In the genomic region with DNA sequence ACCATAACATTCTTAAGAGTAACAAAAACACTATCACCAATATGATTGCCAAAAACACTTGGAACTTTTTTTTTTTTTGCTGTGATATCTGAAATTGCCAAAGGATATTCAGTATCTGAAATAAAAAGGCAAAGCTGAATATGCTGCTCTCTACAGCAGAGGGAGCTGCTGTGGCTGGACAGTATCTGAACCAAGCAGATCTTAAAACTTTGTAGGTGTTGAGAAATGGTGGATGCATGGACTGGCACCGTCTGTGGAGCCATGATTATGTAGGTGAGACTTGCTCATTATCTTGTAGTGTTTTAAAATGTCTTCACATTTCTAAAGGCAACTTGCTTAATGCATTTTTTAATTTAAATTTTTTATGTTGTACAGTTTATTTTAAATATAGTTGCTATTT, we compare ENCODE assay signal across 15 cellular contexts. TPM values are rescaled to one million over a fixed set of nuclear protein-coding genes. Genes with fewer than 3 reads are reported as not detected.
DNase-seq lines count a peak whose midpoint lies in the region; ATAC-seq, FAIRE-seq and TF ChIP-seq lines count a peak whose summit lies in the region.
"Had no signal": no experiment of that assay in that cellular context is flagged by ENCODE, and none has a peak within 500 bp of the region (broad histone marks: within the 10 kb centered on the region; RNA-seq: fewer than 3 reads in every experiment).

No MANE protein-coding gene starts in this region.

- intact Hi-C loops in HepG2 (cut with micrococcal nuclease; ENCODE audit: unreplicated experiment) (no loop called here), right lobe of liver (cut with DNase I) (no loop called here), endothelial cell of umbilical vein (cut with micrococcal nuclease) (no loop called here)

- ATAC-seq in HepG2 = peak; percentile 69
- no peak for ATAC-seq in right lobe of liver
- ATAC-seq: heart left ventricle had no signal

- no peak overlapping the region for H3K27ac Mint-ChIP-seq in type B pancreatic cell
- H3K27ac Mint-ChIP-seq: nephron progenitor cell had no signal

- H3K4me3 ChIP-seq in HepG2 (replicated peaks in 1 of 3; ENCODE audit: insufficient read depth in 1 of 3, low read depth in 2 of 3, low read length in 3 of 3) = no peak overlapping the region
- no peak overlapping the region for H3K4me3 ChIP-seq in right lobe of liver
- H3K4me3 ChIP-seq in endothelial cell of umbilical vein (replicated peaks in 1 of 3; ENCODE audit: insufficient read depth in 1 of 3, low read depth in 1 of 3, low read length in 3 of 3) = no peak overlapping the region
- no peak overlapping the region for H3K4me3 ChIP-seq in tibial nerve
- H3K4me3 ChIP-seq: heart left ventricle, thoracic aorta had no signal

- H2AFZ ChIP-seq in HepG2 (ENCODE audit: low read length) (no peak overlapping the region), endothelial cell of umbilical vein (ENCODE audit: low read depth, low read length) (no peak overlapping the region)

- TF ChIP-seq POLR2A in HepG2 (IDR thresholded peaks at IDR 0.05; ENCODE audit: insufficient read depth in 1 of 2, low read depth in 2 of 2, low read length in 2 of 2) (no peak), right lobe of liver (IDR thresholded peaks at IDR 0.05) (no peak), endothelial cell of umbilical vein (IDR thresholded peaks at IDR 0.05; ENCODE audit: low read depth, low read length) (no peak), tibial nerve (IDR thresholded peaks at IDR 0.05) (no peak)

- no peaks in the 10 kb centered on the region for H3K9me3 Mint-ChIP-seq in type B pancreatic cell
- H3K9me3 Mint-ChIP-seq: nephron progenitor cell had no signal

- no peaks in the 10 kb centered on the region for H3K79me2 ChIP-seq in HepG2 (ENCODE audit: insufficient read depth, low read length)
- H3K79me2 ChIP-seq in endothelial cell of umbilical vein (ENCODE audit: control insufficient read depth, insufficient read depth, low read length) = no peaks in the 10 kb centered on the region

- no peaks in the 10 kb centered on the region for H3K9me1 ChIP-seq in endothelial cell of umbilical vein (replicated peaks; ENCODE audit: control insufficient read depth, extremely low read depth, insufficient read depth, low read length)

- H3K4me2 ChIP-seq in HepG2 (ENCODE audit: low read depth, low read length) = no peak overlapping the region
- H3K4me2 ChIP-seq in endothelial cell of umbilical vein (ENCODE audit: insufficient read depth, low read length) = no peak overlapping the region

- no peak for TF ChIP-seq RAD21 in HepG2 (CRISPR knock-in tag; IDR thresholded peaks at IDR 0.05)

- TF ChIP-seq EP300 in HepG2 (IDR thresholded peaks at IDR 0.05; ENCODE audit: low read depth in 2 of 2, low read length in 2 of 2) (no peak), HepG2 (CRISPR knock-in tag; IDR thresholded peaks at IDR 0.05; ENCODE audit: borderline replicate concordance) (no peak), tibial nerve (IDR thresholded peaks at IDR 0.05) (no peak)

- TF ChIP-seq CTCF in HepG2 (CRISPR knock-in tag; IDR thresholded peaks at IDR 0.05) (peak; percentile 33), right lobe of liver (IDR thresholded peaks at IDR 0.05) (peak in 1 of 4 donors; percentile 8), endothelial cell of umbilical vein (IDR thresholded peaks at IDR 0.05; ENCODE audit: extremely low read depth in 1 of 2, insufficient read depth in 1 of 2, low read depth in 1 of 2, low read length in 2 of 2) (no peak), type B pancreatic cell (conservative IDR thresholded peaks at IDR 0.05) (peak; percentile 55), tibial nerve (IDR thresholded peaks at IDR 0.05) (no peak)

- dilution Hi-C loops in endothelial cell of umbilical vein (cut with MboI; ENCODE audit: extremely low pct_ligation_motif_present, low sequenced_read_pairs) = no loop called here

- no peaks in the 10 kb centered on the region for H3K27me3 ChIP-seq in HepG2 (ENCODE audit: control insufficient read depth in 1 of 2, insufficient read depth in 2 of 2, low read length in 2 of 2)
- no peaks in the 10 kb centered on the region for H3K27me3 ChIP-seq in right lobe of liver
- no peaks in the 10 kb centered on the region for H3K27me3 ChIP-seq in endothelial cell of umbilical vein (ENCODE audit: control insufficient read depth in 2 of 2, insufficient read depth in 2 of 2, low read length in 2 of 2)
- H3K27me3 ChIP-seq in tibial nerve = no peaks in the 10 kb centered on the region
- H3K27me3 ChIP-seq: heart left ventricle had no signal

- H4K20me1 ChIP-seq in HepG2 (ENCODE audit: insufficient read depth, low read length) = no peaks in the 10 kb centered on the region
- H4K20me1 ChIP-seq in endothelial cell of umbilical vein (replicated peaks; ENCODE audit: control insufficient read depth, extremely low read depth, insufficient read depth, low read length) = no peaks in the 10 kb centered on the region

- no peaks in the 10 kb centered on the region for H3K27me3 Mint-ChIP-seq in type B pancreatic cell

- CTCF ChIA-PET in HepG2 (lab: Yijun Ruan, JAX; ENCODE audit: low intra/inter-chr PET ratio, low total read pairs) = no interaction called here
- CTCF ChIA-PET in endothelial cell of umbilical vein (lab: Charles Lee) = interaction anchor here (1.1 to 1.2 kb wide), 3 partner anchors 9 to 20 kb away, joined by 3 to 7 read pairs (median 3); a partner anchor contains a TSS

- H3K36me3 ChIP-seq in HepG2 (replicated peaks in 1 of 2; ENCODE audit: control insufficient read depth in 1 of 2, insufficient read depth in 2 of 2, low read length in 2 of 2) = peaks cover 7 to 25% of the 10 kb centered on the region in 2 experiments
- H3K36me3 ChIP-seq in right lobe of liver = peaks cover 0 to 63% (median 6%) of the 10 kb centered on the region in 4 donors
- peaks cover 9% of the 10 kb centered on the region in 2 experiments for H3K36me3 ChIP-seq in endothelial cell of umbilical vein (ENCODE audit: control insufficient read depth in 2 of 2, extremely low read depth in 1 of 2, insufficient read depth in 2 of 2, low read length in 2 of 2)
- H3K36me3 ChIP-seq in tibial nerve = peaks cover 0 to 95% (median 12%) of the 10 kb centered on the region in 3 donors

- H3K9ac ChIP-seq in HepG2 (ENCODE audit: insufficient read depth, low read depth, low read length) (no peak overlapping the region), endothelial cell of umbilical vein (replicated peaks; ENCODE audit: extremely low read depth, insufficient read depth, low read length) (no peak overlapping the region)

- no TSS peak for BruUV-seq in HepG2 (replicated peaks; lab: Mats Ljungman, UMichigan)
- BruUV-seq in endothelial cell of umbilical vein (replicated peaks; lab: Mats Ljungman, UMichigan) = no TSS peak

- in situ Hi-C loops in HepG2 (cut with HindIII; ENCODE audit: extremely low pct_ligation_motif_present, low pct_unique_long_range_greater_than_20kb) = no loop called here

- FAIRE-seq in HepG2 (lab: Jason Lieb, UNC) (no peak), endothelial cell of umbilical vein (lab: Jason Lieb, UNC) (no peak)
- FAIRE-seq: H54 had no signal

- H3K27ac ChIP-seq in HepG2 (ENCODE audit: extremely low read length, insufficient read depth, low read length) (no peak overlapping the region), right lobe of liver (no peak overlapping the region), endothelial cell of umbilical vein (ENCODE audit: insufficient read depth, low read depth, low read length) (no peak overlapping the region), tibial nerve (no peak overlapping the region)
- H3K27ac ChIP-seq: heart left ventricle, thoracic aorta had no signal

- no peak overlapping the region for H3K4me3 Mint-ChIP-seq in type B pancreatic cell
- H3K4me3 Mint-ChIP-seq: nephron progenitor cell had no signal

- POLR2A ChIA-PET in HepG2 (lab: Yijun Ruan, JAX) = interaction anchor here (2.2 kb wide), 1 partner anchor 9 kb away, joined by 13 read pairs; a partner anchor contains a TSS
- POLR2A ChIA-PET in endothelial cell of umbilical vein (lab: Charles Lee) = no interaction called here

- peaks cover 4% of the 10 kb centered on the region for H3K36me3 Mint-ChIP-seq in type B pancreatic cell

- no peaks in the 10 kb centered on the region for H3K4me1 ChIP-seq in HepG2 (ENCODE audit: insufficient read depth, low read length)
- H3K4me1 ChIP-seq in right lobe of liver = no peaks in the 10 kb centered on the region
- no peaks in the 10 kb centered on the region for H3K4me1 ChIP-seq in endothelial cell of umbilical vein (ENCODE audit: control insufficient read depth, extremely low read depth, insufficient read depth, low read length)
- H3K4me1 ChIP-seq in tibial nerve = no peaks in the 10 kb centered on the region
- H3K4me1 ChIP-seq: heart left ventricle had no signal

- no peaks in the 10 kb centered on the region for H3K4me1 Mint-ChIP-seq in type B pancreatic cell (ENCODE audit: unreplicated experiment)
- H3K4me1 Mint-ChIP-seq: nephron progenitor cell had no signal

- WGBS in HepG2 (ENCODE audit: low lambda C conversion rate) = 96% methylated on average over 1 of the region's 1 CpG
- WGBS in right lobe of liver (ENCODE audit: insufficient coverage, low coverage, low lambda C conversion rate, missing lambda C conversion rate) = 94% methylated on average over 1 of the region's 1 CpG
- WGBS in tibial nerve, 2 donors = 71 to 77% methylated on average over 1 of the region's 1 CpG

- DNase-seq in HepG2 (ENCODE audit: low spot score) (peak; percentile 21), right lobe of liver (no peak), NCI-H69 (lab: John Stamatoyannopoulos, UW) (peak; percentile 5), endothelial cell of umbilical vein (ENCODE audit: low read depth, low spot score) (peak; percentile 6), type B pancreatic cell (ENCODE audit: extremely low spot score, unreplicated experiment) (no peak), NCI-H226 (no peak), tibial nerve (ENCODE audit: low spot score in 2 of 2) (no peak), GF-D8 (lab: John Stamatoyannopoulos, UW) (no peak)
- DNase-seq: central memory CD4-positive, alpha-beta T cell; heart left ventricle; nephron progenitor cell; stimulated activated CD4-positive, alpha-beta T cell treated with anti-CD3 and anti-CD28 coated beads, Interleukin-4, amount 100 ng/mL, for 24 hours; T-helper 1 cell had no signal

- no peaks in the 10 kb centered on the region for H3K9me3 ChIP-seq in HepG2 (ENCODE audit: low read length)
- H3K9me3 ChIP-seq in right lobe of liver = no peaks in the 10 kb centered on the region
- no peaks in the 10 kb centered on the region for H3K9me3 ChIP-seq in endothelial cell of umbilical vein (replicated peaks; ENCODE audit: control insufficient read depth, insufficient read depth, low read length)
- H3K9me3 ChIP-seq in tibial nerve = no peaks in the 10 kb centered on the region
- H3K9me3 ChIP-seq: heart left ventricle, thoracic aorta had no signal

RNA-seq across cellular contexts. Expression of a gene that starts 9.2 kb away (rescaled TPM):
- total RNA-seq in HepG2 (2016; rRNA removed; fragmentation: Illumina TruSeq; extraction: Trizol) (133 and 148 TPM in 2 replicates), right lobe of liver (10 to 100 TPM; 22.3 to 57.8 (median 24.0) TPM), endothelial cell of umbilical vein (60.0 and 67.8 TPM in 2 replicates), type B pancreatic cell (ENCODE audit: low replicate concordance) (63.5 and 69.8 TPM in 2 replicates), tibial nerve (10 to 100 TPM; 53.5 to 82.2 (median 70.3) TPM)
- total RNA-seq in HepG2 (2016; cell fraction: cytosol; rRNA removed; fragmentation: Illumina TruSeq; extraction: Trizol; ENCODE audit: low read depth) = 96.6 and 106 TPM in 2 replicates
- total RNA-seq in HepG2 (2016; cell fraction: insoluble cytoplasmic fraction; rRNA removed; fragmentation: Illumina TruSeq; extraction: Trizol) = 127 and 154 TPM in 2 replicates
- 182 and 183 TPM in 2 replicates for total RNA-seq in HepG2 (2016; cell fraction: membrane; rRNA removed; fragmentation: Illumina TruSeq; extraction: Trizol)
- 64.9 and 75.7 TPM in 2 replicates for total RNA-seq in HepG2 (2016; cell fraction: nucleus; rRNA removed; fragmentation: Illumina TruSeq; extraction: Trizol)
- polyA plus RNA-seq in HepG2 (2011; rRNA removed) (71.2 and 83.6 TPM in 2 replicates), endothelial cell of umbilical vein (43.3 and 53.9 TPM in 2 replicates)
- polyA plus RNA-seq in HepG2 (2011; cell fraction: cytosol; rRNA removed) = 60.4 and 62.6 TPM in 2 replicates
- polyA plus RNA-seq in HepG2 (2011; cell fraction: nucleus; rRNA removed) = 49.8 and 54.3 TPM in 2 replicates
- 74.1 and 77.1 TPM in 2 replicates for polyA plus RNA-seq in HepG2 (2012)
- 126 and 139 TPM in 2 replicates for polyA plus RNA-seq in HepG2 (2016; cell fraction: cytosol; fragmentation: Illumina TruSeq; extraction: Trizol; ENCODE audit: low read depth)
- polyA plus RNA-seq in HepG2 (2016; cell fraction: insoluble cytoplasmic fraction; fragmentation: Illumina TruSeq; extraction: Trizol; ENCODE audit: low read depth) = 158 and 162 TPM in 2 replicates
- 173 and 179 TPM in 2 replicates for polyA plus RNA-seq in HepG2 (2016; cell fraction: membrane; fragmentation: Illumina TruSeq; extraction: Trizol; ENCODE audit: low read depth)
- polyA plus RNA-seq in HepG2 (2016; cell fraction: nucleus; fragmentation: Illumina TruSeq; extraction: Trizol; ENCODE audit: insufficient read depth, low read depth) = 116 and 123 TPM in 2 replicates
- 32.9 and 64.5 TPM in 2 replicates for polyA minus RNA-seq in HepG2 (2011; rRNA and poly(A)+ RNA removed; ENCODE audit: low replicate concordance)
- 29.6 and 33.8 TPM in 2 replicates for polyA minus RNA-seq in HepG2 (2011; cell fraction: cytosol; rRNA and poly(A)+ RNA removed)
- polyA minus RNA-seq in HepG2 (2011; cell fraction: nucleus; rRNA and poly(A)+ RNA removed) = 43.5 and 49.0 TPM in 2 replicates
- polyA plus RNA-seq in endothelial cell of umbilical vein (2011; cell fraction: cytosol; rRNA removed) = 48.2 and 57.7 TPM in 2 replicates
- 36.1 and 47.6 TPM in 2 replicates for polyA plus RNA-seq in endothelial cell of umbilical vein (2011; cell fraction: nucleus; rRNA removed)
- 52.0 and 74.3 TPM in 2 replicates for polyA plus RNA-seq in endothelial cell of umbilical vein (2012)
- 29.0 and 34.2 TPM in 2 replicates for polyA minus RNA-seq in endothelial cell of umbilical vein
- 25.9 TPM for polyA minus RNA-seq in endothelial cell of umbilical vein (2011; cell fraction: cytosol; rRNA and poly(A)+ RNA removed)
- 16.8 and 20.9 TPM in 2 replicates for polyA minus RNA-seq in endothelial cell of umbilical vein (2011; cell fraction: nucleus; rRNA and poly(A)+ RNA removed)

RNA-seq across cellular contexts. Expression of a gene that starts 21.1 kb away (rescaled TPM):
- total RNA-seq in HepG2 (2016; rRNA removed; fragmentation: Illumina TruSeq; extraction: Trizol) (21.7 and 25.9 TPM in 2 replicates), right lobe of liver (1 to 10 TPM; 5.3 to 9.1 (median 5.9) TPM), endothelial cell of umbilical vein (15.3 and 17.7 TPM in 2 replicates), type B pancreatic cell (ENCODE audit: low replicate concordance) (18.2 and 20.8 TPM in 2 replicates), tibial nerve (10 to 100 TPM; 14.5 to 16.1 (median 15.6) TPM)
- 11.0 and 12.3 TPM in 2 replicates for total RNA-seq in HepG2 (2016; cell fraction: cytosol; rRNA removed; fragmentation: Illumina TruSeq; extraction: Trizol; ENCODE audit: low read depth)
- 23.7 and 24.0 TPM in 2 replicates for total RNA-seq in HepG2 (2016; cell fraction: insoluble cytoplasmic fraction; rRNA removed; fragmentation: Illumina TruSeq; extraction: Trizol)
- total RNA-seq in HepG2 (2016; cell fraction: membrane; rRNA removed; fragmentation: Illumina TruSeq; extraction: Trizol) = 19.4 and 20.4 TPM in 2 replicates
- 16.2 and 17.8 TPM in 2 replicates for total RNA-seq in HepG2 (2016; cell fraction: nucleus; rRNA removed; fragmentation: Illumina TruSeq; extraction: Trizol)
- polyA plus RNA-seq in HepG2 (2011; rRNA removed) (28.1 and 28.6 TPM in 2 replicates), endothelial cell of umbilical vein (17.5 and 24.8 TPM in 2 replicates)
- 15.5 and 17.2 TPM in 2 replicates for polyA plus RNA-seq in HepG2 (2011; cell fraction: cytosol; rRNA removed)
- polyA plus RNA-seq in HepG2 (2011; cell fraction: nucleus; rRNA removed) = 25.9 and 40.6 TPM in 2 replicates
- polyA plus RNA-seq in HepG2 (2012) = 16.9 and 20.2 TPM in 2 replicates
- 7.1 and 9.0 TPM in 2 replicates for polyA plus RNA-seq in HepG2 (2016; cell fraction: cytosol; fragmentation: Illumina TruSeq; extraction: Trizol; ENCODE audit: low read depth)
- polyA plus RNA-seq in HepG2 (2016; cell fraction: insoluble cytoplasmic fraction; fragmentation: Illumina TruSeq; extraction: Trizol; ENCODE audit: low read depth) = 35.2 and 37.1 TPM in 2 replicates
- polyA plus RNA-seq in HepG2 (2016; cell fraction: membrane; fragmentation: Illumina TruSeq; extraction: Trizol; ENCODE audit: low read depth) = 11.8 and 16.0 TPM in 2 replicates
- 33.3 and 36.4 TPM in 2 replicates for polyA plus RNA-seq in HepG2 (2016; cell fraction: nucleus; fragmentation: Illumina TruSeq; extraction: Trizol; ENCODE audit: insufficient read depth, low read depth)
- polyA minus RNA-seq in HepG2 (2011; rRNA and poly(A)+ RNA removed; ENCODE audit: low replicate concordance) = 19.7 and 25.0 TPM in 2 replicates
- 11.2 and 12.2 TPM in 2 replicates for polyA minus RNA-seq in HepG2 (2011; cell fraction: cytosol; rRNA and poly(A)+ RNA removed)
- 22.9 and 24.2 TPM in 2 replicates for polyA minus RNA-seq in HepG2 (2011; cell fraction: nucleus; rRNA and poly(A)+ RNA removed)
- 13.2 and 13.5 TPM in 2 replicates for polyA plus RNA-seq in endothelial cell of umbilical vein (2011; cell fraction: cytosol; rRNA removed)
- 26.4 and 31.8 TPM in 2 replicates for polyA plus RNA-seq in endothelial cell of umbilical vein (2011; cell fraction: nucleus; rRNA removed)
- polyA plus RNA-seq in endothelial cell of umbilical vein (2012) = 10.7 and 12.2 TPM in 2 replicates
- polyA minus RNA-seq in endothelial cell of umbilical vein = 16.6 and 23.1 TPM in 2 replicates
- 7.7 TPM for polyA minus RNA-seq in endothelial cell of umbilical vein (2011; cell fraction: cytosol; rRNA and poly(A)+ RNA removed)
- 15.0 and 15.5 TPM in 2 replicates for polyA minus RNA-seq in endothelial cell of umbilical vein (2011; cell fraction: nucleus; rRNA and poly(A)+ RNA removed)

RNA-seq across cellular contexts. Expression of a gene that starts 22.1 kb away (rescaled TPM):
- total RNA-seq in HepG2 (2016; rRNA removed; fragmentation: Illumina TruSeq; extraction: Trizol) = 528 and 656 TPM in 2 replicates
- total RNA-seq in HepG2 (2016; cell fraction: cytosol; rRNA removed; fragmentation: Illumina TruSeq; extraction: Trizol; ENCODE audit: low read depth) = 138 and 154 TPM in 2 replicates
- 533 and 708 TPM in 2 replicates for total RNA-seq in HepG2 (2016; cell fraction: insoluble cytoplasmic fraction; rRNA removed; fragmentation: Illumina TruSeq; extraction: Trizol)
- 131 and 144 TPM in 2 replicates for total RNA-seq in HepG2 (2016; cell fraction: membrane; rRNA removed; fragmentation: Illumina TruSeq; extraction: Trizol)
- total RNA-seq in HepG2 (2016; cell fraction: nucleus; rRNA removed; fragmentation: Illumina TruSeq; extraction: Trizol) = 189 and 197 TPM in 2 replicates
- 503 and 592 TPM in 2 replicates for polyA plus RNA-seq in HepG2 (2011; rRNA removed)
- polyA plus RNA-seq in HepG2 (2011; cell fraction: cytosol; rRNA removed) = 553 and 624 TPM in 2 replicates
- polyA plus RNA-seq in HepG2 (2011; cell fraction: nucleus; rRNA removed) = 134 and 176 TPM in 2 replicates
- 316 and 359 TPM in 2 replicates for polyA plus RNA-seq in HepG2 (2012)
- 123 and 127 TPM in 2 replicates for polyA plus RNA-seq in HepG2 (2016; cell fraction: cytosol; fragmentation: Illumina TruSeq; extraction: Trizol; ENCODE audit: low read depth)
- polyA plus RNA-seq in HepG2 (2016; cell fraction: insoluble cytoplasmic fraction; fragmentation: Illumina TruSeq; extraction: Trizol; ENCODE audit: low read depth) = 563 and 665 TPM in 2 replicates
- polyA plus RNA-seq in HepG2 (2016; cell fraction: membrane; fragmentation: Illumina TruSeq; extraction: Trizol; ENCODE audit: low read depth) = 98.8 and 101 TPM in 2 replicates
- 271 and 275 TPM in 2 replicates for polyA plus RNA-seq in HepG2 (2016; cell fraction: nucleus; fragmentation: Illumina TruSeq; extraction: Trizol; ENCODE audit: insufficient read depth, low read depth)
- polyA minus RNA-seq in HepG2 (2011; rRNA and poly(A)+ RNA removed; ENCODE audit: low replicate concordance) = 133 and 200 TPM in 2 replicates
- polyA minus RNA-seq in HepG2 (2011; cell fraction: cytosol; rRNA and poly(A)+ RNA removed) = 156 and 174 TPM in 2 replicates
- polyA minus RNA-seq in HepG2 (2011; cell fraction: nucleus; rRNA and poly(A)+ RNA removed) = 66.4 and 70.7 TPM in 2 replicates
- 100 to 1,000 TPM in 5 of 6 experiments, 10 to 100 TPM in 1; 90.3 to 164 (median 111) TPM for total RNA-seq in right lobe of liver
- 182 and 198 TPM in 2 replicates for total RNA-seq in endothelial cell of umbilical vein
- polyA plus RNA-seq in endothelial cell of umbilical vein = 471 and 560 TPM in 2 replicates
- 524 and 562 TPM in 2 replicates for polyA plus RNA-seq in endothelial cell of umbilical vein (2011; cell fraction: cytosol; rRNA removed)
- polyA plus RNA-seq in endothelial cell of umbilical vein (2011; cell fraction: nucleus; rRNA removed) = 249 and 250 TPM in 2 replicates
- polyA plus RNA-seq in endothelial cell of umbilical vein (2012) = 252 and 349 TPM in 2 replicates
- 228 and 247 TPM in 2 replicates for polyA minus RNA-seq in endothelial cell of umbilical vein
- 86.5 TPM for polyA minus RNA-seq in endothelial cell of umbilical vein (2011; cell fraction: cytosol; rRNA and poly(A)+ RNA removed)
- 41.6 and 56.5 TPM in 2 replicates for polyA minus RNA-seq in endothelial cell of umbilical vein (2011; cell fraction: nucleus; rRNA and poly(A)+ RNA removed)
- 150 and 158 TPM in 2 replicates for total RNA-seq in type B pancreatic cell (ENCODE audit: low replicate concordance)
- total RNA-seq in tibial nerve = 100 to 1,000 TPM; 122 to 207 (median 155) TPM

Comparison
In these comparisons a context has a peak if more than half of its experiments do, and no peak if none do; other contexts are left out.
1. DNase-seq: peak in HepG2 (single experiment), NCI-H69 (single experiment) and endothelial cell of umbilical vein (single experiment); none in right lobe of liver (0 of 3), type B pancreatic cell (single experiment), NCI-H226 (single experiment), tibial nerve (0 of 2) and GF-D8 (single experiment).
2. CTCF ChIP-seq: peak in HepG2 (single experiment) and type B pancreatic cell (single experiment); none in endothelial cell of umbilical vein (0 of 2) and tibial nerve (0 of 5).